Comparison of ENCODE assay signal across 19 cellular contexts in the genomic region with DNA sequence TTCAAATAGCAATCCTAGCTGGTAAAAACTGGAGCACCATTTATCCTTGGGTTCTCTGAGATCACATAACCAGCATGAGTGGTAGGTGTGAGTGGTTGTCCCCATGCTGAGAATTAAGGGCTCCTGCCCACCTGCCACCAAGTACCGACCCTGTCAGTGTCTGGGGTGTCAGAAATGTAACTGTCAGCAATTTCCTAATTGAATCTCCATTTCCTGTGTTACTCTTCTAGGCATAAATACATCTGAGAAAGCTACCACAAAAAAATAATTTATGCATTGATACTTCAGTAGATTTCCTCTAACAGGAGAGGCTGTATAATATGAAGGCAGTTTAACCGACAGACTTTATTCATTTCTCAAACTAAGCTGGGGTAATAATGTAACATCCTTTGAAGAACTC. TPM values are rescaled to one million over a fixed set of nuclear protein-coding genes. Genes with fewer than 3 reads are reported as not detected.
"Had no signal": no experiment of that assay in that cellular context is flagged by ENCODE, and none has a peak within 500 bp of the region (broad histone marks: within the 10 kb centered on the region; RNA-seq: fewer than 3 reads in every experiment).

No MANE protein-coding gene starts in this region.

- H3K4me3 ChIP-seq: esophagus muscularis mucosa, heart right ventricle, skin epidermis, upper lobe of right lung had no signal

- H3K27me3 ChIP-seq: esophagus muscularis mucosa, heart right ventricle, upper lobe of right lung had no signal

- H3K27ac Mint-ChIP-seq: activated naive CD8-positive, alpha-beta T cell; activated T-helper 1 cell treated with anti-CD3 and anti-CD28 coated beads, Interleukin-12 subunit alpha, Interleukin-12 subunit beta, Interleukin-2, Interleukin-4 antibody, amounts not matched to agents 30 ng/mL and 10 ng/mL and 1 ng/mL, durations not matched to agents 14 hours and 24 hours and 36 hours; dendritic cell treated with granulocyte-macrophage colony-stimulating factor and Interleukin-4, amounts not matched to agents 40 ng/mL and 50 ng/mL, for 4 days; memory B cell; progenitor cell of endocrine pancreas had no signal

- FAIRE-seq: endothelial cell of umbilical vein had no signal

- H3K9me3 Mint-ChIP-seq: activated T-helper 1 cell treated with anti-CD3 and anti-CD28 coated beads, Interleukin-12 subunit alpha, Interleukin-12 subunit beta, Interleukin-2, Interleukin-4 antibody, amounts not matched to agents 30 ng/mL and 10 ng/mL and 1 ng/mL, durations not matched to agents 14 hours and 24 hours and 36 hours; dendritic cell treated with granulocyte-macrophage colony-stimulating factor and Interleukin-4, amounts not matched to agents 40 ng/mL and 50 ng/mL, for 4 days had no signal

- H3K4me3 Mint-ChIP-seq: activated naive CD8-positive, alpha-beta T cell; activated T-helper 1 cell treated with anti-CD3 and anti-CD28 coated beads, Interleukin-12 subunit alpha, Interleukin-12 subunit beta, Interleukin-2, Interleukin-4 antibody, amounts not matched to agents 30 ng/mL and 10 ng/mL and 1 ng/mL, durations not matched to agents 14 hours and 24 hours and 36 hours; dendritic cell treated with granulocyte-macrophage colony-stimulating factor and Interleukin-4, amounts not matched to agents 40 ng/mL and 50 ng/mL, for 4 days; memory B cell; neural crest cell had no signal

- ATAC-seq: activated CD4-positive, CD25-positive, alpha-beta regulatory T cell treated with anti-CD3 and anti-CD28 coated beads, Interleukin-2, amount 50 U/mL, for 24 hours; heart right ventricle; upper lobe of right lung had no signal

- H3K27ac ChIP-seq: esophagus muscularis mucosa, heart right ventricle, skin epidermis, upper lobe of right lung had no signal

- H3K4me1 Mint-ChIP-seq: memory B cell, neural crest cell had no signal

- H3K9me3 ChIP-seq: esophagus muscularis mucosa, upper lobe of right lung had no signal

- H3K36me3 ChIP-seq: esophagus muscularis mucosa, heart right ventricle, upper lobe of right lung had no signal

- H3K27me3 Mint-ChIP-seq: activated naive CD8-positive, alpha-beta T cell; dendritic cell treated with granulocyte-macrophage colony-stimulating factor and Interleukin-4, amounts not matched to agents 40 ng/mL and 50 ng/mL, for 4 days; memory B cell; progenitor cell of endocrine pancreas had no signal

- DNase-seq: activated CD4-positive, alpha-beta T cell treated with anti-CD3 and anti-CD28 coated beads, Interleukin-2, amount 50 U/mL, for 1 hour; activated T-cell treated with anti-CD3 and anti-CD28 coated beads for 4 hours; effector CD8-positive, alpha-beta T cell; heart right ventricle; upper lobe of right lung had no signal

- H3K36me3 Mint-ChIP-seq: activated naive CD8-positive, alpha-beta T cell; memory B cell had no signal

- H3K4me1 ChIP-seq: esophagus muscularis mucosa, heart right ventricle, upper lobe of right lung had no signal

RNA-seq across cellular contexts. Expression of gene CPB2, which starts 25.1 kb away (rescaled TPM):
- total RNA-seq: activated T-helper 1 cell treated with anti-CD3 and anti-CD28 coated beads, Interleukin-12 subunit alpha, Interleukin-12 subunit beta, Interleukin-2, Interleukin-4 antibody, amounts not matched to agents 30 ng/mL and 10 ng/mL and 1 ng/mL, durations not matched to agents 14 hours and 24 hours and 36 hours; chondrocyte; endothelial cell of umbilical vein; esophagus muscularis mucosa; heart right ventricle; mononuclear cell; omental fat pad; progenitor cell of endocrine pancreas; T-helper 1 cell treated with Interleukin-12 subunit alpha and Interleukin-12 subunit beta and Interleukin-4 antibody, amounts not matched to agents 30 ng/mL and 1 ng/mL, for 36 hours had no signal
- polyA plus RNA-seq: endothelial cell of umbilical vein, heart right ventricle had no signal
